20 cellular contexts compared by ENCODE assay signal in genomic region chrY:10666785-10667184, GRCh38.
"Had no signal": no experiment of that assay in that cellular context is flagged by ENCODE, and none has a peak within 500 bp of the region (broad histone marks: within the 10 kb centered on the region; RNA-seq: fewer than 3 reads in every experiment).

No MANE protein-coding gene starts in this region.

- H3K36me3 ChIP-seq: cardiac muscle cell, esophagus muscularis mucosa, prostate gland, right lobe of liver, suprapubic skin, WERI-Rb-1 had no signal

- H3K4me1 Mint-ChIP-seq: activated CD8-positive, alpha-beta memory T cell treated with anti-CD3 and anti-CD28 coated beads, Interleukin-2, amount 10 ng/mL, durations not matched to agents 7 days and 5 days; activated naive CD4-positive, alpha-beta T cell treated with anti-CD3 and anti-CD28 coated beads, Interleukin-2, amount 10 ng/mL, durations not matched to agents 7 days and 5 days; nephron progenitor cell had no signal

- H3K27ac Mint-ChIP-seq: activated CD4-positive, alpha-beta memory T cell treated with anti-CD3 and anti-CD28 coated beads for 36 hours; activated CD8-positive, alpha-beta memory T cell treated with anti-CD3 and anti-CD28 coated beads, Interleukin-2, amount 10 ng/mL, durations not matched to agents 7 days and 5 days; activated naive CD4-positive, alpha-beta T cell treated with anti-CD3 and anti-CD28 coated beads, Interleukin-2, amount 10 ng/mL, durations not matched to agents 7 days and 5 days; activated T-helper 2 cell treated with anti-CD3 and anti-CD28 coated beads, Interferon-gamma antibody, Interleukin-2, Interleukin-4, amounts not matched to agents 10 μg/mL and 5 μg/mL and 100 μg/mL, durations not matched to agents 14 hours and 24 hours and 36 hours; nephron progenitor cell; stimulated activated naive CD8-positive, alpha-beta T cell treated with anti-CD3 and anti-CD28 coated beads, Interleukin-15, Interleukin-2, amounts not matched to agents 100 ng/mL and 50 ng/mL, for 24 hours had no signal

- H3K27ac ChIP-seq: cardiac muscle cell, dorsolateral prefrontal cortex, esophagus muscularis mucosa, prostate gland, right lobe of liver, SK-N-MC, suprapubic skin, WERI-Rb-1 had no signal

- H3K9me3 ChIP-seq: prostate gland, right lobe of liver had no signal

- H3K27me3 Mint-ChIP-seq: activated CD4-positive, alpha-beta memory T cell treated with anti-CD3 and anti-CD28 coated beads for 36 hours; activated CD8-positive, alpha-beta memory T cell treated with anti-CD3 and anti-CD28 coated beads, Interleukin-2, amount 10 ng/mL, durations not matched to agents 7 days and 5 days; activated naive CD4-positive, alpha-beta T cell treated with anti-CD3 and anti-CD28 coated beads, Interleukin-2, amount 10 ng/mL, durations not matched to agents 7 days and 5 days; stimulated activated naive CD8-positive, alpha-beta T cell treated with anti-CD3 and anti-CD28 coated beads, Interleukin-15, Interleukin-2, amounts not matched to agents 100 ng/mL and 50 ng/mL, for 24 hours had no signal

- H3K4me3 Mint-ChIP-seq: activated CD4-positive, alpha-beta memory T cell treated with anti-CD3 and anti-CD28 coated beads for 36 hours; activated CD8-positive, alpha-beta memory T cell treated with anti-CD3 and anti-CD28 coated beads, Interleukin-2, amount 10 ng/mL, durations not matched to agents 7 days and 5 days; activated naive CD4-positive, alpha-beta T cell treated with anti-CD3 and anti-CD28 coated beads, Interleukin-2, amount 10 ng/mL, durations not matched to agents 7 days and 5 days; nephron progenitor cell; stimulated activated naive CD8-positive, alpha-beta T cell treated with anti-CD3 and anti-CD28 coated beads, Interleukin-15, Interleukin-2, amounts not matched to agents 100 ng/mL and 50 ng/mL, for 24 hours had no signal

- ATAC-seq: activated CD8-positive, alpha-beta memory T cell treated with anti-CD3 and anti-CD28 coated beads, Interleukin-2, amount 10 ng/mL, durations not matched to agents 7 days and 5 days; left lobe of liver had no signal

- H3K27me3 ChIP-seq: cardiac muscle cell, dorsolateral prefrontal cortex, esophagus muscularis mucosa, right lobe of liver, suprapubic skin had no signal

- H3K4me1 ChIP-seq: esophagus muscularis mucosa, prostate gland, right lobe of liver, suprapubic skin had no signal

- DNase-seq: activated CD4-positive, alpha-beta memory T cell treated with anti-CD3 and anti-CD28 coated beads for 36 hours; activated CD8-positive, alpha-beta memory T cell treated with anti-CD3 and anti-CD28 coated beads, Interleukin-2, amount 10 ng/mL, durations not matched to agents 7 days and 5 days; activated naive CD4-positive, alpha-beta T cell treated with anti-CD3 and anti-CD28 coated beads, Interleukin-2, amount 10 ng/mL, durations not matched to agents 7 days and 5 days; activated T-cell treated with anti-CD3 and anti-CD28 coated beads, Interleukin-2, amount 50 U/mL, for 1 hour; dorsolateral prefrontal cortex; foreskin fibroblast; head of caudate nucleus; islet precursor cell; nephron progenitor cell; occipital lobe; right lobe of liver; WERI-Rb-1 had no signal

- H3K4me3 ChIP-seq: cardiac muscle cell, dorsolateral prefrontal cortex, esophagus muscularis mucosa, prostate gland, right lobe of liver, SK-N-MC, suprapubic skin had no signal
